26 cellular contexts compared by ENCODE assay signal in genomic region chr2:153623020-153623419, GRCh38.
"Had no signal": no experiment of that assay in that cellular context is flagged by ENCODE, and none has a peak within 500 bp of the region (broad histone marks: within the 10 kb centered on the region; RNA-seq: fewer than 3 reads in every experiment).

No MANE protein-coding gene starts in this region.

- H3K4me3 ChIP-seq: colonic mucosa, coronary artery, dorsolateral prefrontal cortex, esophagus muscularis mucosa, esophagus squamous epithelium, gastrocnemius medialis, gastroesophageal sphincter, heart left ventricle, heart right ventricle had no signal

- H3K27me3 Mint-ChIP-seq: dendritic cell treated with granulocyte-macrophage colony-stimulating factor and Interleukin-4, amounts not matched to agents 40 ng/mL and 50 ng/mL, for 4 days; effector memory CD8-positive, alpha-beta T cell had no signal

- FAIRE-seq: colon, endometrium, endothelial cell of umbilical vein had no signal

- H3K27ac Mint-ChIP-seq: dendritic cell treated with granulocyte-macrophage colony-stimulating factor and Interleukin-4, amounts not matched to agents 40 ng/mL and 50 ng/mL, for 4 days; effector memory CD8-positive, alpha-beta T cell; endodermal cell had no signal

- H3K4me1 ChIP-seq: colonic mucosa, esophagus muscularis mucosa, esophagus squamous epithelium, foreskin keratinocyte, gastrocnemius medialis, gastroesophageal sphincter, heart left ventricle, heart right ventricle had no signal

- H3K27me3 ChIP-seq: colonic mucosa, dorsolateral prefrontal cortex, esophagus muscularis mucosa, esophagus squamous epithelium, foreskin keratinocyte, gastrocnemius medialis, gastroesophageal sphincter, heart left ventricle, heart right ventricle had no signal

- H3K9me3 ChIP-seq: colonic mucosa, gastrocnemius medialis had no signal

- H3K27ac ChIP-seq: colonic mucosa, coronary artery, dorsolateral prefrontal cortex, epithelial cell of prostate, esophagus muscularis mucosa, esophagus squamous epithelium, foreskin keratinocyte, gastrocnemius medialis, gastroesophageal sphincter, heart left ventricle, heart right ventricle had no signal

- H3K4me3 Mint-ChIP-seq: dendritic cell treated with granulocyte-macrophage colony-stimulating factor and Interleukin-4, amounts not matched to agents 40 ng/mL and 50 ng/mL, for 4 days; effector memory CD8-positive, alpha-beta T cell; endodermal cell had no signal

- H3K36me3 ChIP-seq: colonic mucosa, esophagus muscularis mucosa, esophagus squamous epithelium, gastrocnemius medialis, gastroesophageal sphincter, heart left ventricle, heart right ventricle had no signal

- DNase-seq: colonic mucosa; cortex of kidney; dermis blood vessel endothelial cell; dorsolateral prefrontal cortex; effector CD4-positive, alpha-beta T cell; effector CD8-positive, alpha-beta T cell; effector memory CD4-positive, alpha-beta T cell; effector memory CD8-positive, alpha-beta T cell; endodermal cell; erythroblast; esophagus squamous epithelium; foreskin fibroblast; foreskin keratinocyte; foreskin melanocyte; gastrocnemius medialis; glutamatergic neuron; heart left ventricle; heart right ventricle had no signal
